Comparison of ENCODE assay signal across 1 cellular context in the genomic region with DNA sequence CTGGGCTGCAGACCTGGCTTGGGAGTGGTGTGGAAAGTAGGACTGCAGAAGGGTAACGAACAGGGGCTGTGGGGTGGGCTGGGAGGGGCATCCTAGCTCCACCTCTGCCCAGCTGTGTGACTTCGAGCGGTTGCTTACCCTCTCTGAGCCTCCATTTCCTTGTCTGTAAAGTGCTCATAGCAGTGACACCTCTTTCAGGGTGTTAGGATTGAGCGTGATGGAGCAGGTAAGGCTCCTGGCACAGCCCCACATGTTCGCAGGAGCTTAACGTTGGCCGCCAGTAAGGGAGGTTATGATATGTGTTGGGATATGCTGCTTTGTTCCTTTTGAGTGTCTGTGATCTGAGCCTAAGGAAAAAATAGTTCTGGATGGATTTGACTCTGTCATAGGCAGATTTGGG.
TF ChIP-seq lines count a peak whose summit lies in the region.

No MANE protein-coding gene starts in this region.

TF ChIP-seq in WTC11, 78 proteins besides CTCF, POLR2A, EP300 and RAD21 (continued from another document):
- TF ChIP-seq, protein P1, sequence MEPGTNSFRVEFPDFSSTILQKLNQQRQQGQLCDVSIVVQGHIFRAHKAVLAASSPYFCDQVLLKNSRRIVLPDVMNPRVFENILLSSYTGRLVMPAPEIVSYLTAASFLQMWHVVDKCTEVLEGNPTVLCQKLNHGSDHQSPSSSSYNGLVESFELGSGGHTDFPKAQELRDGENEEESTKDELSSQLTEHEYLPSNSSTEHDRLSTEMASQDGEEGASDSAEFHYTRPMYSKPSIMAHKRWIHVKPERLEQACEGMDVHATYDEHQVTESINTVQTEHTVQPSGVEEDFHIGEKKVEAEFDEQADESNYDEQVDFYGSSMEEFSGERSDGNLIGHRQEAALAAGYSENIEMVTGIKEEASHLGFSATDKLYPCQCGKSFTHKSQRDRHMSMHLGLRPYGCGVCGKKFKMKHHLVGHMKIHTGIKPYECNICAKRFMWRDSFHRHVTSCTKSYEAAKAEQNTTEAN (CRISPR knock-in tag; IDR thresholded peaks at IDR 0.05): no peak
- TF ChIP-seq, protein P2, sequence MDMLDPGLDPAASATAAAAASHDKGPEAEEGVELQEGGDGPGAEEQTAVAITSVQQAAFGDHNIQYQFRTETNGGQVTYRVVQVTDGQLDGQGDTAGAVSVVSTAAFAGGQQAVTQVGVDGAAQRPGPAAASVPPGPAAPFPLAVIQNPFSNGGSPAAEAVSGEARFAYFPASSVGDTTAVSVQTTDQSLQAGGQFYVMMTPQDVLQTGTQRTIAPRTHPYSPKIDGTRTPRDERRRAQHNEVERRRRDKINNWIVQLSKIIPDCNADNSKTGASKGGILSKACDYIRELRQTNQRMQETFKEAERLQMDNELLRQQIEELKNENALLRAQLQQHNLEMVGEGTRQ (CRISPR knock-in tag; IDR thresholded peaks at IDR 0.05): no peak
- TF ChIP-seq CBFB (CRISPR knock-in tag; IDR thresholded peaks at IDR 0.05; ENCODE audit: low read depth) (no peak), JAZF1 (CRISPR knock-in tag; IDR thresholded peaks at IDR 0.05) (no peak)
